ENCODE assay signal across 1 cellular context in the genomic region with DNA sequence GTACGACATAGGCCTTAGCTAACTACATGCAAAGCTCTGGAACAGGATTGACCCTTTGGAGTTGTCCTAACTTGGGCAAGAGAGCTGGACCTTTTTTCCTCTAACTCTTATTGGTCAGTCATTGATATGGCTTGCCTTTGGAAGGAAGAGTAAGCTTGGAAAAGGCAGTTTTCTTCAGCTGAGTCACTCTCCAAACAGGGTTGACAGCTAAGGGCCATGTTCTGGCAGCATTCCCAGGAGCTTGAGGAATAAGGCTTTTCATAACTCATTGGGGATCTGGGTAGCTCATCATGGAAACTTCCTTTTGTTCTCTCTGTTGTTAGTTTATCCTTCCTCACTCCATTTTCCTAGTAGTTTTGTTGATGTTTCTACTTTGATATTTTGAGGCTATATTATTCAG.
TF ChIP-seq lines count a peak whose summit lies in the region.

No MANE protein-coding gene starts in this region.

TF ChIP-seq in HCT116, 20 proteins besides CTCF, POLR2A, EP300 and RAD21 (continued from another document):
- TF ChIP-seq EGR1 (IDR thresholded peaks at IDR 0.05; ENCODE audit: low read depth) = peak; percentile 50; the same call in 1 of the 2 replicates
- TF ChIP-seq CEBPB (IDR thresholded peaks at IDR 0.05; ENCODE audit: low read depth) = peak; percentile 64
- TF ChIP-seq SP1 (IDR thresholded peaks at IDR 0.05; ENCODE audit: low read depth) = peak; percentile 98
- TF ChIP-seq CBX3 (IDR thresholded peaks at IDR 0.05; ENCODE audit: low read depth) = peak; percentile 93
- TF ChIP-seq SIN3A (IDR thresholded peaks at IDR 0.05; ENCODE audit: low read depth) = no peak; the same call in none of the 2 replicates
- peak; percentile 97 for TF ChIP-seq JUND (IDR thresholded peaks at IDR 0.05)
- no peak for TF ChIP-seq EZH2 (IDR thresholded peaks at IDR 0.05)
- TF ChIP-seq, protein P1, sequence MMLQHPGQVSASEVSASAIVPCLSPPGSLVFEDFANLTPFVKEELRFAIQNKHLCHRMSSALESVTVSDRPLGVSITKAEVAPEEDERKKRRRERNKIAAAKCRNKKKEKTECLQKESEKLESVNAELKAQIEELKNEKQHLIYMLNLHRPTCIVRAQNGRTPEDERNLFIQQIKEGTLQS (IDR thresholded peaks at IDR 0.05) = no peak; the same call in 1 of the 2 replicates
- peak; percentile 74 for TF ChIP-seq TCF7L2 (IDR thresholded peaks at IDR 0.05; ENCODE audit: borderline replicate concordance, extremely low read depth, insufficient read depth, insufficient read length)
- TF ChIP-seq, protein P2, sequence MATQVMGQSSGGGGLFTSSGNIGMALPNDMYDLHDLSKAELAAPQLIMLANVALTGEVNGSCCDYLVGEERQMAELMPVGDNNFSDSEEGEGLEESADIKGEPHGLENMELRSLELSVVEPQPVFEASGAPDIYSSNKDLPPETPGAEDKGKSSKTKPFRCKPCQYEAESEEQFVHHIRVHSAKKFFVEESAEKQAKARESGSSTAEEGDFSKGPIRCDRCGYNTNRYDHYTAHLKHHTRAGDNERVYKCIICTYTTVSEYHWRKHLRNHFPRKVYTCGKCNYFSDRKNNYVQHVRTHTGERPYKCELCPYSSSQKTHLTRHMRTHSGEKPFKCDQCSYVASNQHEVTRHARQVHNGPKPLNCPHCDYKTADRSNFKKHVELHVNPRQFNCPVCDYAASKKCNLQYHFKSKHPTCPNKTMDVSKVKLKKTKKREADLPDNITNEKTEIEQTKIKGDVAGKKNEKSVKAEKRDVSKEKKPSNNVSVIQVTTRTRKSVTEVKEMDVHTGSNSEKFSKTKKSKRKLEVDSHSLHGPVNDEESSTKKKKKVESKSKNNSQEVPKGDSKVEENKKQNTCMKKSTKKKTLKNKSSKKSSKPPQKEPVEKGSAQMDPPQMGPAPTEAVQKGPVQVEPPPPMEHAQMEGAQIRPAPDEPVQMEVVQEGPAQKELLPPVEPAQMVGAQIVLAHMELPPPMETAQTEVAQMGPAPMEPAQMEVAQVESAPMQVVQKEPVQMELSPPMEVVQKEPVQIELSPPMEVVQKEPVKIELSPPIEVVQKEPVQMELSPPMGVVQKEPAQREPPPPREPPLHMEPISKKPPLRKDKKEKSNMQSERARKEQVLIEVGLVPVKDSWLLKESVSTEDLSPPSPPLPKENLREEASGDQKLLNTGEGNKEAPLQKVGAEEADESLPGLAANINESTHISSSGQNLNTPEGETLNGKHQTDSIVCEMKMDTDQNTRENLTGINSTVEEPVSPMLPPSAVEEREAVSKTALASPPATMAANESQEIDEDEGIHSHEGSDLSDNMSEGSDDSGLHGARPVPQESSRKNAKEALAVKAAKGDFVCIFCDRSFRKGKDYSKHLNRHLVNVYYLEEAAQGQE (IDR thresholded peaks at IDR 0.05; ENCODE audit: low read depth) = no peak
- TF ChIP-seq FOSL1 (IDR thresholded peaks at IDR 0.05; ENCODE audit: low read depth) = peak; percentile 93
- TF ChIP-seq, protein P3, sequence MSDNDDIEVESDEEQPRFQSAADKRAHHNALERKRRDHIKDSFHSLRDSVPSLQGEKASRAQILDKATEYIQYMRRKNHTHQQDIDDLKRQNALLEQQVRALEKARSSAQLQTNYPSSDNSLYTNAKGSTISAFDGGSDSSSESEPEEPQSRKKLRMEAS (IDR thresholded peaks at IDR 0.05) = peak; percentile 88
- no peak for TF ChIP-seq ZNF274 (IDR thresholded peaks at IDR 0.05; ENCODE audit: low read depth, low read length)
- TF ChIP-seq YY1 (IDR thresholded peaks at IDR 0.05; ENCODE audit: extremely low read depth, insufficient replicate concordance, low read depth, low read length) = peak; percentile 68
- TF ChIP-seq ELF1 (IDR thresholded peaks at IDR 0.05; ENCODE audit: borderline replicate concordance, low read depth) = no peak
